ENCODE assay signal across 26 cellular contexts in the genomic region with DNA sequence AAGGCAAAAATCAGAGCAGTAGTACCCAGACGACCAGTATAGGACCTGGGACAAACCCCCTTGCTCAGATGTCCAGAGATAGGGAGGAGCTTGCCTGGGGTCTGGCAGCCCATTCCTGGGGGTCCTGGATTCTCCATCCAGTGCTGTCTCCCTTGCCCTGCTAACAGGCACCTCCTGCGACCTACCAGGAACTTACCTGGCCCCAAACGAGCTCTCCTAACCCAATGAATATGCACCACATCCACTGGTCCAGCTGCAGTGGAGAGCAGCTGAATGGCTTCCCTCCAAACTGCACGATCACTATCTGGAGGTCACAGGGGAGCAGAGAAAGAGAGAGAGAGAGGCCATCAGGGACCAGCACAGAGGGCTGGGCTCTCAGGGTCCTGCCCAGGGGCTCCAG. TPM values are rescaled to one million over a fixed set of nuclear protein-coding genes. Genes with fewer than 3 reads are reported as not detected.
"Had no signal": no experiment of that assay in that cellular context is flagged by ENCODE, and none has a peak within 500 bp of the region (broad histone marks: within the 10 kb centered on the region; RNA-seq: fewer than 3 reads in every experiment).

No MANE protein-coding gene starts in this region.

- H3K4me3 Mint-ChIP-seq: endodermal cell; nephron; stimulated activated memory B cell treated with anti-CD40 and anti-IgM and Interleukin-4, amounts not matched to agents 10 μg/mL and 1 μg/mL and 100 μg/mL, for 72 hours had no signal

- H3K4me1 Mint-ChIP-seq: nephron had no signal

- H3K27ac Mint-ChIP-seq: endodermal cell; naive B cell; stimulated activated memory B cell treated with anti-CD40 and anti-IgM and Interleukin-4, amounts not matched to agents 10 μg/mL and 1 μg/mL and 100 μg/mL, for 72 hours had no signal

- DNase-seq: colonic mucosa; dermis blood vessel endothelial cell; effector CD4-positive, alpha-beta T cell; endodermal cell; erythroblast; foreskin keratinocyte; hippocampal formation; left colon; left ventricle myocardium superior; mesendoderm; naive B cell; stimulated activated CD4-positive, alpha-beta T cell treated with anti-CD3 and anti-CD28 coated beads, Interleukin-15, amount 100 ng/mL, for 24 hours; stimulated activated CD4-positive, alpha-beta T cell treated with anti-CD3 and anti-CD28 coated beads, Interleukin-1b, Interleukin-23, amount 100 ng/mL, for 48 hours; stimulated activated CD4-positive, alpha-beta T cell treated with anti-CD3 and anti-CD28 coated beads, Interleukin-4, amount 100 ng/mL, for 24 hours; stomach; substantia nigra; trophoblast cell had no signal

- ATAC-seq: foreskin keratinocyte; heart left ventricle; left colon; left ventricle myocardium superior; sciatic nerve; stimulated activated memory B cell treated with anti-CD40 and anti-IgM and Interleukin-4, amounts not matched to agents 10 μg/mL and 1 μg/mL and 100 μg/mL, for 72 hours had no signal

- H3K36me3 ChIP-seq: colonic mucosa, heart left ventricle, spleen, stomach had no signal

- H3K9me3 Mint-ChIP-seq: endodermal cell; nephron; stimulated activated memory B cell treated with anti-CD40 and anti-IgM and Interleukin-4, amounts not matched to agents 10 μg/mL and 1 μg/mL and 100 μg/mL, for 72 hours had no signal

- H3K4me3 ChIP-seq: colonic mucosa, heart left ventricle, spleen, stomach had no signal

- H3K27me3 ChIP-seq: colonic mucosa had no signal

- H3K27ac ChIP-seq: colonic mucosa, foreskin keratinocyte, heart left ventricle, spleen, stomach had no signal

- H3K36me3 Mint-ChIP-seq: naive B cell; stimulated activated memory B cell treated with anti-CD40 and anti-IgM and Interleukin-4, amounts not matched to agents 10 μg/mL and 1 μg/mL and 100 μg/mL, for 72 hours had no signal

RNA-seq across cellular contexts. Expression of gene GHRL, which starts 47.3 kb away (rescaled TPM):
- total RNA-seq: endodermal cell, endothelial cell of umbilical vein, foreskin keratinocyte, kidney epithelial cell, left ventricle myocardium superior, pulmonary artery endothelial cell, urinary bladder had no signal
